ENCODE assay signal across 1 cellular context in the genomic region with DNA sequence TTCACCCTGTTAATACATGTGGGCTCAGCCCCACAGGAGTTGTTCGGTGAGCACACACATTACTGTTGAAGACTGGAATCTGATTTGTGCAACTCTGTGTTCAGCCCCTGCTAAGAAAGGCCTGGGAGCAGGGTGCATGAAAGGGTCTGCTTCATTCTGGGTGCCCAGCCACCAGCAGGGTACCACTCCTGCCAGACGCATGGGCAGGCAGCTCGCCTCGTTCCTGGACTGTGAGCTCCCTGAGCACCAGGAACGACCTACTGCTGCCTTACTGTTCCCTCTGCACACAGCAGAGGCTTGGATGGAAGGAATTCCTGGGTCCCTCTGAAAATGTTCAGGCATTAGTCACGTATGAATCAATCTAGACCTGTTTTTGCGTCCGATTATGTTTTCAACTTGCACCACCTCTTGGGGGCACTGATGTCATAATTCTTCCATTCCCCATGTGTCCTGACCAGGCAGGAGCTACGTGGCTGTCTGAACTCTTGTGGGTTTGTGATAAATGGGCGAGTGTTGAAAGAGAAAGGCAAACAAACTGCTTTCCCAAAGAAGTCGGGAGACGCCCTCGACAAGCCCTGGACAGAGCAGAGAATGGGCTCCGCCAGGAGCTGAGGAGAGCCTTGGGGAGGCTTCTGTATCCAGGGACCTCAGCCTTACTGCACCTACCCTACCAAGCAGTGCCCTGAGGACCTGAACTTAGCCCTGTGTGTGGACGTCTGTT.
A peak's percentile ranks its signal among the peaks of the same experiment; 100 is the strongest.
TF ChIP-seq lines count a peak whose summit lies in the region.

No MANE protein-coding gene starts in this region.

TF ChIP-seq in K562, 482 proteins besides CTCF, POLR2A, EP300 and RAD21 (continued from another document and continues in another):
- TF ChIP-seq ATF4 (CRISPR knock-in tag; IDR thresholded peaks at IDR 0.05): peak; percentile 72
- no peak for TF ChIP-seq ZNF174 (CRISPR knock-in tag; IDR thresholded peaks at IDR 0.05)
- peak; percentile 37; the same call in 1 of the 2 replicates for TF ChIP-seq BACH1 (tag; IDR thresholded peaks at IDR 0.05)
- no peak for TF ChIP-seq TAF15 (IDR thresholded peaks at IDR 0.05; ENCODE audit: low read depth, low read length)
- TF ChIP-seq TAL1 (IDR thresholded peaks at IDR 0.05): no peak; the same call in 1 of the 2 replicates
- peak; percentile 55; the same call in 1 of the 2 replicates for TF ChIP-seq EGR1 (conservative IDR thresholded peaks at IDR 0.05)
- TF ChIP-seq KLF10 (CRISPR knock-in tag; IDR thresholded peaks at IDR 0.05): no peak
- TF ChIP-seq IRF2 (CRISPR knock-in tag; IDR thresholded peaks at IDR 0.05): no peak
- TF ChIP-seq BHLHE40 (IDR thresholded peaks at IDR 0.05; ENCODE audit: low read length): peak; percentile 40; the same call in 1 of the 2 replicates
- no peak for TF ChIP-seq NR3C1 (CRISPR knock-in tag; IDR thresholded peaks at IDR 0.05)
- peak; percentile 57 for TF ChIP-seq NCOR1 (IDR thresholded peaks at IDR 0.05)
- peak; percentile 31 to 37; a peak in 1 of 4 replicates for TF ChIP-seq TRIM24 (IDR thresholded peaks at IDR 0.05)
- TF ChIP-seq ZNF584 (CRISPR knock-in tag; IDR thresholded peaks at IDR 0.05; ENCODE audit: low read depth): no peak
- TF ChIP-seq, protein P1, sequence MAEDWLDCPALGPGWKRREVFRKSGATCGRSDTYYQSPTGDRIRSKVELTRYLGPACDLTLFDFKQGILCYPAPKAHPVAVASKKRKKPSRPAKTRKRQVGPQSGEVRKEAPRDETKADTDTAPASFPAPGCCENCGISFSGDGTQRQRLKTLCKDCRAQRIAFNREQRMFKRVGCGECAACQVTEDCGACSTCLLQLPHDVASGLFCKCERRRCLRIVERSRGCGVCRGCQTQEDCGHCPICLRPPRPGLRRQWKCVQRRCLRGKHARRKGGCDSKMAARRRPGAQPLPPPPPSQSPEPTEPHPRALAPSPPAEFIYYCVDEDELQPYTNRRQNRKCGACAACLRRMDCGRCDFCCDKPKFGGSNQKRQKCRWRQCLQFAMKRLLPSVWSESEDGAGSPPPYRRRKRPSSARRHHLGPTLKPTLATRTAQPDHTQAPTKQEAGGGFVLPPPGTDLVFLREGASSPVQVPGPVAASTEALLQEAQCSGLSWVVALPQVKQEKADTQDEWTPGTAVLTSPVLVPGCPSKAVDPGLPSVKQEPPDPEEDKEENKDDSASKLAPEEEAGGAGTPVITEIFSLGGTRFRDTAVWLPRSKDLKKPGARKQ (CRISPR knock-in tag; IDR thresholded peaks at IDR 0.05): no peak
- TF ChIP-seq, protein P2, sequence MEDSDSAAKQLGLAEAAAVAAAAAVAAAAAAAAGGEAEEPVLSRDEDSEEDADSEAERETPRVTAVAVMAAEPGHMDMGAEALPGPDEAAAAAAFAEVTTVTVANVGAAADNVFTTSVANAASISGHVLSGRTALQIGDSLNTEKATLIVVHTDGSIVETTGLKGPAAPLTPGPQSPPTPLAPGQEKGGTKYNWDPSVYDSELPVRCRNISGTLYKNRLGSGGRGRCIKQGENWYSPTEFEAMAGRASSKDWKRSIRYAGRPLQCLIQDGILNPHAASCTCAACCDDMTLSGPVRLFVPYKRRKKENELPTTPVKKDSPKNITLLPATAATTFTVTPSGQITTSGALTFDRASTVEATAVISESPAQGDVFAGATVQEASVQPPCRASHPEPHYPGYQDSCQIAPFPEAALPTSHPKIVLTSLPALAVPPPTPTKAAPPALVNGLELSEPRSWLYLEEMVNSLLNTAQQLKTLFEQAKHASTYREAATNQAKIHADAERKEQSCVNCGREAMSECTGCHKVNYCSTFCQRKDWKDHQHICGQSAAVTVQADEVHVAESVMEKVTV (CRISPR knock-in tag; IDR thresholded peaks at IDR 0.05): peak; percentile 44; the same call in 1 of the 2 replicates
- no peak; the same call in 1 of the 2 replicates for TF ChIP-seq PHF8 (IDR thresholded peaks at IDR 0.05; ENCODE audit: borderline replicate concordance, low read length)
- no peak for TF ChIP-seq NCOA4 (IDR thresholded peaks at IDR 0.05; ENCODE audit: partially characterized antibody)
- 0 out of 2 replicates have a peak, but pooled peaks have one; percentile 17 for TF ChIP-seq MTA2 (IDR thresholded peaks at IDR 0.05; ENCODE audit: low read depth)
- no peak for TF ChIP-seq HSF4 (CRISPR knock-in tag; IDR thresholded peaks at IDR 0.05; ENCODE audit: borderline replicate concordance)
- TF ChIP-seq, protein P3, sequence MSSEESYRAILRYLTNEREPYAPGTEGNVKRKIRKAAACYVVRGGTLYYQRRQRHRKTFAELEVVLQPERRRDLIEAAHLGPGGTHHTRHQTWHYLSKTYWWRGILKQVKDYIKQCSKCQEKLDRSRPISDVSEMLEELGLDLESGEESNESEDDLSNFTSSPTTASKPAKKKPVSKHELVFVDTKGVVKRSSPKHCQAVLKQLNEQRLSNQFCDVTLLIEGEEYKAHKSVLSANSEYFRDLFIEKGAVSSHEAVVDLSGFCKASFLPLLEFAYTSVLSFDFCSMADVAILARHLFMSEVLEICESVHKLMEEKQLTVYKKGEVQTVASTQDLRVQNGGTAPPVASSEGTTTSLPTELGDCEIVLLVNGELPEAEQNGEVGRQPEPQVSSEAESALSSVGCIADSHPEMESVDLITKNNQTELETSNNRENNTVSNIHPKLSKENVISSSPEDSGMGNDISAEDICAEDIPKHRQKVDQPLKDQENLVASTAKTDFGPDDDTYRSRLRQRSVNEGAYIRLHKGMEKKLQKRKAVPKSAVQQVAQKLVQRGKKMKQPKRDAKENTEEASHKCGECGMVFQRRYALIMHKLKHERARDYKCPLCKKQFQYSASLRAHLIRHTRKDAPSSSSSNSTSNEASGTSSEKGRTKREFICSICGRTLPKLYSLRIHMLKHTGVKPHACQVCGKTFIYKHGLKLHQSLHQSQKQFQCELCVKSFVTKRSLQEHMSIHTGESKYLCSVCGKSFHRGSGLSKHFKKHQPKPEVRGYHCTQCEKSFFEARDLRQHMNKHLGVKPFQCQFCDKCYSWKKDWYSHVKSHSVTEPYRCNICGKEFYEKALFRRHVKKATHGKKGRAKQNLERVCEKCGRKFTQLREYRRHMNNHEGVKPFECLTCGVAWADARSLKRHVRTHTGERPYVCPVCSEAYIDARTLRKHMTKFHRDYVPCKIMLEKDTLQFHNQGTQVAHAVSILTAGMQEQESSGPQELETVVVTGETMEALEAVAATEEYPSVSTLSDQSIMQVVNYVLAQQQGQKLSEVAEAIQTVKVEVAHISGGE (CRISPR knock-in tag; IDR thresholded peaks at IDR 0.05): peak in 1 of 3 experiments; percentile 61; a peak in 1 of 6 replicates
- TF ChIP-seq ZBTB34 (CRISPR knock-in tag; IDR thresholded peaks at IDR 0.05): no peak
- no peak for TF ChIP-seq TCF7L2 (IDR thresholded peaks at IDR 0.05; ENCODE audit: low read depth, low read length)
- no peak for TF ChIP-seq DNMT1 (IDR thresholded peaks at IDR 0.05)
- TF ChIP-seq ZNF146 (CRISPR knock-in tag; IDR thresholded peaks at IDR 0.05; ENCODE audit: unreplicated experiment): no peak
- no peak for TF ChIP-seq HDAC8 (tag; IDR thresholded peaks at IDR 0.05)
- no peak for TF ChIP-seq PCBP1 (IDR thresholded peaks at IDR 0.05; ENCODE audit: low read depth, low read length, poor library complexity, severe bottlenecking)
- TF ChIP-seq DIDO1 (tag; IDR thresholded peaks at IDR 0.05; ENCODE audit: low read depth): no peak
- TF ChIP-seq RBM39 (optimal IDR thresholded peaks at IDR 0.05; ENCODE audit: low read depth, low read length): no peak
- TF ChIP-seq PYGO2 (tag; IDR thresholded peaks at IDR 0.05): no peak
- TF ChIP-seq, protein P4, sequence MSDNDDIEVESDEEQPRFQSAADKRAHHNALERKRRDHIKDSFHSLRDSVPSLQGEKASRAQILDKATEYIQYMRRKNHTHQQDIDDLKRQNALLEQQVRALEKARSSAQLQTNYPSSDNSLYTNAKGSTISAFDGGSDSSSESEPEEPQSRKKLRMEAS (CRISPR knock-in tag; IDR thresholded peaks at IDR 0.05): peak; percentile 83; the same call in 1 of the 2 replicates
- peak; percentile 69 for TF ChIP-seq PML (IDR thresholded peaks at IDR 0.05; ENCODE audit: low read length)
- TF ChIP-seq YBX1 (IDR thresholded peaks at IDR 0.05): no peak
- no peak; the same call in 1 of the 2 replicates for TF ChIP-seq KLF1 (tag; IDR thresholded peaks at IDR 0.05)
- no peak for TF ChIP-seq CBX1 (IDR thresholded peaks at IDR 0.05; ENCODE audit: low read depth)
- TF ChIP-seq JUND (IDR thresholded peaks at IDR 0.05; ENCODE audit: borderline replicate concordance, low read depth, low read length): peak; percentile 82
- peak; percentile 86; the same call in 2 of the 3 replicates for TF ChIP-seq JUND (tag; IDR thresholded peaks at IDR 0.05; ENCODE audit: borderline replicate concordance, low read depth, low read length)
- TF ChIP-seq KHSRP (IDR thresholded peaks at IDR 0.05): no peak
- TF ChIP-seq, protein P5, sequence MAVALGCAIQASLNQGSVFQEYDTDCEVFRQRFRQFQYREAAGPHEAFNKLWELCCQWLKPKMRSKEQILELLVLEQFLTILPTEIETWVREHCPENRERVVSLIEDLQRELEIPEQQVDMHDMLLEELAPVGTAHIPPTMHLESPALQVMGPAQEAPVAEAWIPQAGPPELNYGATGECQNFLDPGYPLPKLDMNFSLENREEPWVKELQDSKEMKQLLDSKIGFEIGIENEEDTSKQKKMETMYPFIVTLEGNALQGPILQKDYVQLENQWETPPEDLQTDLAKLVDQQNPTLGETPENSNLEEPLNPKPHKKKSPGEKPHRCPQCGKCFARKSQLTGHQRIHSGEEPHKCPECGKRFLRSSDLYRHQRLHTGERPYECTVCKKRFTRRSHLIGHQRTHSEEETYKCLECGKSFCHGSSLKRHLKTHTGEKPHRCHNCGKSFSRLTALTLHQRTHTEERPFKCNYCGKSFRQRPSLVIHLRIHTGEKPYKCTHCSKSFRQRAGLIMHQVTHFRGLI (CRISPR knock-in tag; IDR thresholded peaks at IDR 0.05): peak; percentile 74
- TF ChIP-seq, protein P6, sequence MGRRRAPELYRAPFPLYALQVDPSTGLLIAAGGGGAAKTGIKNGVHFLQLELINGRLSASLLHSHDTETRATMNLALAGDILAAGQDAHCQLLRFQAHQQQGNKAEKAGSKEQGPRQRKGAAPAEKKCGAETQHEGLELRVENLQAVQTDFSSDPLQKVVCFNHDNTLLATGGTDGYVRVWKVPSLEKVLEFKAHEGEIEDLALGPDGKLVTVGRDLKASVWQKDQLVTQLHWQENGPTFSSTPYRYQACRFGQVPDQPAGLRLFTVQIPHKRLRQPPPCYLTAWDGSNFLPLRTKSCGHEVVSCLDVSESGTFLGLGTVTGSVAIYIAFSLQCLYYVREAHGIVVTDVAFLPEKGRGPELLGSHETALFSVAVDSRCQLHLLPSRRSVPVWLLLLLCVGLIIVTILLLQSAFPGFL (CRISPR knock-in tag; IDR thresholded peaks at IDR 0.05): no peak
- TF ChIP-seq ZEB2 (IDR thresholded peaks at IDR 0.05): 0 out of 2 replicates have a peak, but pooled peaks have one; percentile 11
- 0 out of 4 replicates have a peak, but pooled peaks of 1 of the 2 experiments have one; percentile 63 for TF ChIP-seq KDM4B (IDR thresholded peaks at IDR 0.05; ENCODE audit: borderline replicate concordance in 2 of 2, low read depth in 1 of 2)
- no peak for TF ChIP-seq ZNF3 (CRISPR knock-in tag; IDR thresholded peaks at IDR 0.05)
- TF ChIP-seq RNF219 (CRISPR knock-in tag; IDR thresholded peaks at IDR 0.05): no peak
- TF ChIP-seq, protein P7, sequence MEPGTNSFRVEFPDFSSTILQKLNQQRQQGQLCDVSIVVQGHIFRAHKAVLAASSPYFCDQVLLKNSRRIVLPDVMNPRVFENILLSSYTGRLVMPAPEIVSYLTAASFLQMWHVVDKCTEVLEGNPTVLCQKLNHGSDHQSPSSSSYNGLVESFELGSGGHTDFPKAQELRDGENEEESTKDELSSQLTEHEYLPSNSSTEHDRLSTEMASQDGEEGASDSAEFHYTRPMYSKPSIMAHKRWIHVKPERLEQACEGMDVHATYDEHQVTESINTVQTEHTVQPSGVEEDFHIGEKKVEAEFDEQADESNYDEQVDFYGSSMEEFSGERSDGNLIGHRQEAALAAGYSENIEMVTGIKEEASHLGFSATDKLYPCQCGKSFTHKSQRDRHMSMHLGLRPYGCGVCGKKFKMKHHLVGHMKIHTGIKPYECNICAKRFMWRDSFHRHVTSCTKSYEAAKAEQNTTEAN (CRISPR knock-in tag; IDR thresholded peaks at IDR 0.05): no peak
- peak; percentile 30; the same call in 1 of the 2 replicates for TF ChIP-seq KLF6 (CRISPR knock-in tag; IDR thresholded peaks at IDR 0.05; ENCODE audit: borderline replicate concordance)
- no peak for TF ChIP-seq ZNF24 (IDR thresholded peaks at IDR 0.05)
- TF ChIP-seq HDAC1 (IDR thresholded peaks at IDR 0.05): peak in 1 of 2 experiments; percentile 39; a peak in 1 of 4 replicates
- TF ChIP-seq FIP1L1 (IDR thresholded peaks at IDR 0.05; ENCODE audit: low read depth, low read length, poor library complexity, severe bottlenecking): no peak
